9 cellular contexts compared by ENCODE assay signal in the genomic region with DNA sequence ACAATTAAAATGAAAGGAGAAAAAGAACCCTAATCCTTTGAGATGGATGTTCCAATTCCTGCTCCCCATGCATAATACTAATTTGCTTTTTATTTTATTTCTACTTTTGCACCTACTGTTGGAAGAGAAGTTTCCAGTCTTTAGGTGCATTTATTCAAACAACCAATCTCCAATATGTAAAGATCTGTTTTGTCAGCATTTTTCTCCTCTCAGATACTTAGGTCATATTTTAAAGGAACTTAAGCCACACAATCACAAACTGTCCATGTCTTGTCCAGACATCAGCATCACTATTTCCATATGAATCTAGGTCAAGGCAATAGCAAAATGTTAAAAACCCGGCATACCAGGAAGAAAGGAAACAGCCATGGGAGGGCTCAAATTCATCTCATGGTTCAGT.
"Had no signal": no experiment of that assay in that cellular context is flagged by ENCODE, and none has a peak within 500 bp of the region (broad histone marks: within the 10 kb centered on the region; RNA-seq: fewer than 3 reads in every experiment).

No MANE protein-coding gene starts in this region.

- H3K4me2 ChIP-seq: KMS-11 had no signal

- DNase-seq: GM23248, GOT3, H7, HFFc6, KBM-7 had no signal

- H3K4me1 ChIP-seq: HAP-1 had no signal

- H3K27ac Mint-ChIP-seq: HFFc6 had no signal

- H3K4me3 Mint-ChIP-seq: HFFc6 had no signal

- H3K4me3 ChIP-seq: GM23248, HAP-1 had no signal

- FAIRE-seq: HTR-8/SVneo had no signal

- ATAC-seq: HCT116 had no signal

- H3K27ac ChIP-seq: GM23248, KMS-11 had no signal

- H3K9ac ChIP-seq: GM23248, KMS-11 had no signal

- H3K9me3 ChIP-seq: HAP-1 had no signal

- H2AFZ ChIP-seq: GM23248 had no signal

- H3K36me3 ChIP-seq: HAP-1 had no signal
